14 cellular contexts compared by ENCODE assay signal in genomic region chr3:178669758-178670157, GRCh38.
DNase-seq lines count a peak whose midpoint lies in the region; ATAC-seq, FAIRE-seq and TF ChIP-seq lines count a peak whose summit lies in the region.
"Had no signal": no experiment of that assay in that cellular context is flagged by ENCODE, and none has a peak within 500 bp of the region (broad histone marks: within the 10 kb centered on the region; RNA-seq: fewer than 3 reads in every experiment).

No MANE protein-coding gene starts in this region.

- H3K36me3 ChIP-seq in K562 (ENCODE audit: control insufficient read depth, insufficient read depth, low read length) (no peaks in the 10 kb centered on the region), trophoblast cell (ENCODE audit: control insufficient read depth in 1 of 2, insufficient read depth in 2 of 2, low read length in 2 of 2) (no peaks in the 10 kb centered on the region)
- H3K36me3 ChIP-seq: ovary, spleen had no signal

- H3K4me1 ChIP-seq in K562 (replicated peaks in 1 of 2; ENCODE audit: control insufficient read depth in 2 of 2, insufficient read depth in 2 of 2, low read length in 2 of 2) (no peaks in the 10 kb centered on the region), trophoblast cell (ENCODE audit: control insufficient read depth in 1 of 2, insufficient read depth in 2 of 2, low read length in 2 of 2) (no peaks in the 10 kb centered on the region)
- H3K4me1 ChIP-seq: spleen had no signal

- TF ChIP-seq RAD21 in K562 (CRISPR knock-in tag; conservative IDR thresholded peaks at IDR 0.05 in 1 of 2, IDR thresholded peaks at IDR 0.05 in 1 of 2), result no peak

- H4K12ac ChIP-seq in trophoblast cell (ENCODE audit: low read depth, low read length), result no peak overlapping the region

- no peak overlapping the region for H4K91ac ChIP-seq in trophoblast cell (ENCODE audit: low read depth, low read length)

- H3K4ac ChIP-seq in trophoblast cell (ENCODE audit: low read depth, low read length), result no peak overlapping the region

- H3K9me1 ChIP-seq in K562 (ENCODE audit: control insufficient read depth, insufficient read depth, low read length), result no peaks in the 10 kb centered on the region

- TF ChIP-seq CTCF in K562 (IDR thresholded peaks at IDR 0.05 in 2 of 3, conservative IDR thresholded peaks at IDR 0.05 in 1 of 3; ENCODE audit: insufficient read depth in 2 of 3, low read depth in 1 of 3, low read length in 3 of 3), result no peak

- 11% methylated on average over 2 of the region's 2 CpGs for WGBS in K562 (ENCODE audit: insufficient coverage, low coverage, missing lambda C conversion rate)
- no CpG with 5 or more reads among the region's 2 CpGs for WGBS in trophoblast cell (ENCODE audit: extremely low coverage, insufficient coverage, insufficient read length)

- no peak overlapping the region for H4K8ac ChIP-seq in trophoblast cell (ENCODE audit: low read depth, low read length)

- no peaks in the 10 kb centered on the region for H3K79me1 ChIP-seq in trophoblast cell (ENCODE audit: low read length)

- no peak overlapping the region for H2AFZ ChIP-seq in K562 (ENCODE audit: low read depth, low read length)
- H2AFZ ChIP-seq in trophoblast cell (ENCODE audit: insufficient read depth, low read length, poor library complexity), result no peak overlapping the region

- no peak overlapping the region for H2AK5ac ChIP-seq in trophoblast cell (ENCODE audit: low read length)

- H3K27me3 ChIP-seq in K562 (ENCODE audit: control insufficient read depth in 2 of 2, insufficient read depth in 2 of 2, low read length in 2 of 2), result no peaks in the 10 kb centered on the region
- H3K27me3 ChIP-seq in trophoblast cell (ENCODE audit: insufficient read depth, low read length), result no peaks in the 10 kb centered on the region
- H3K27me3 ChIP-seq: ovary, spleen had no signal

- intact Hi-C loops in K562 (cut with micrococcal nuclease), result no loop called here

- H3K27ac ChIP-seq in K562 (ENCODE audit: extremely low read depth, low read depth, low read length), result no peak overlapping the region
- H3K27ac ChIP-seq in trophoblast cell (ENCODE audit: low read depth, low read length), result no peak overlapping the region
- H3K27ac ChIP-seq: ovary, spleen had no signal

- H3K4me3 ChIP-seq in K562, result no peak overlapping the region
- H3K4me3 ChIP-seq in trophoblast cell (ENCODE audit: low read depth, low read length), result no peak overlapping the region
- H3K4me3 ChIP-seq: ovary, spleen had no signal

- H4K20me1 ChIP-seq in K562 (replicated peaks; ENCODE audit: control insufficient read depth, insufficient read depth, low read length), result no peaks in the 10 kb centered on the region

- H2BK120ac ChIP-seq in trophoblast cell (ENCODE audit: insufficient read depth, low read length, poor library complexity), result no peak overlapping the region

- H3K4me2 ChIP-seq in K562 (ENCODE audit: insufficient read depth, low read length), result no peak overlapping the region
- H3K4me2 ChIP-seq in trophoblast cell (ENCODE audit: low read length), result no peak overlapping the region

- BruUV-seq in K562 (replicated peaks; lab: Mats Ljungman, UMichigan), result no TSS peak

- in situ Hi-C loops in K562 (cut with MboI), result no loop called here

- CTCF ChIA-PET in K562 (lab: Yijun Ruan, JAX; ENCODE audit: low intra/inter-chr PET ratio), result no interaction called here

- no peak for DNase-seq in K562 (ENCODE audit: extremely low read depth in 1 of 4, low spot score in 3 of 4)
- DNase-seq in trophoblast cell, result no peak
- DNase-seq in NCI-H146 treated with DMSO at 0.1 percent for 48 hours (lab: John Stamatoyannopoulos, UW; ENCODE audit: unreplicated experiment), result no peak
- DNase-seq in NCI-H187 treated with DMSO at 0.1 percent for 48 hours (lab: John Stamatoyannopoulos, UW), result no peak
- DNase-seq in RPMI8226, result no peak
- DNase-seq: cerebellar nuclear complex, erythroblast, NCI-H1436, NCI-H774, ovary, spleen had no signal

- H2BK5ac ChIP-seq in trophoblast cell (ENCODE audit: low read depth, low read length, poor library complexity), result no peak overlapping the region

- no peak for TF ChIP-seq EP300 in K562 (IDR thresholded peaks at IDR 0.05; ENCODE audit: low read length)

- H3K18ac ChIP-seq in trophoblast cell (ENCODE audit: low read length), result no peak overlapping the region

- TF ChIP-seq POLR2A in K562 (conservative IDR thresholded peaks at IDR 0.05), result no peak

- H2BK12ac ChIP-seq in trophoblast cell (ENCODE audit: low read length), result no peak overlapping the region

- H3K79me2 ChIP-seq in K562 (ENCODE audit: control insufficient read depth, insufficient read depth, low read length) (no peaks in the 10 kb centered on the region), trophoblast cell (ENCODE audit: control insufficient read depth, insufficient read depth, low read length, poor library complexity) (no peaks in the 10 kb centered on the region)

- no peak overlapping the region for H3K9ac ChIP-seq in K562 (ENCODE audit: insufficient read depth in 1 of 2, low read depth in 2 of 2, low read length in 2 of 2)
- no peak overlapping the region for H3K9ac ChIP-seq in trophoblast cell (ENCODE audit: low read length)

- POLR2A ChIA-PET in K562 (lab: Yijun Ruan, JAX), result no interaction called here

- FAIRE-seq in K562 (lab: Jason Lieb, UNC), result no peak

- no peak overlapping the region for H3K14ac ChIP-seq in trophoblast cell (ENCODE audit: low read length)

- ATAC-seq in GM18519 (IDR thresholded peaks at IDR 0.05; ENCODE audit: low FRiP score, unreplicated experiment), result peak; percentile 41
- ATAC-seq in GM21423 (IDR thresholded peaks at IDR 0.05; ENCODE audit: unreplicated experiment), result peak; percentile 62
- peak; percentile 57 for ATAC-seq in HG03045 (IDR thresholded peaks at IDR 0.05; ENCODE audit: unreplicated experiment)
- ATAC-seq in K562, result no peak

- H3K9me3 ChIP-seq in K562 (replicated peaks; ENCODE audit: control insufficient read depth, insufficient read depth, low read depth, low read length), result no peaks in the 10 kb centered on the region
- H3K9me3 ChIP-seq in trophoblast cell (ENCODE audit: insufficient read depth, low read depth, low read length), result no peaks in the 10 kb centered on the region
- H3K9me3 ChIP-seq: ovary, spleen had no signal

- no peak overlapping the region for H3K23ac ChIP-seq in trophoblast cell (ENCODE audit: low read length)

TF ChIP-seq in K562, 482 proteins besides CTCF, POLR2A, EP300 and RAD21:
- TF ChIP-seq ZNF717 (CRISPR knock-in tag; IDR thresholded peaks at IDR 0.05) (no peak), ZNF174 (CRISPR knock-in tag; IDR thresholded peaks at IDR 0.05) (no peak), ELF4 (CRISPR knock-in tag; IDR thresholded peaks at IDR 0.05) (0 out of 2 replicates have a peak, but pooled peaks have one; percentile 11), CHCHD3 (CRISPR knock-in tag; IDR thresholded peaks at IDR 0.05) (no peak)
TF ChIP-seq in K562: peak in this region for 1.
